In the genomic region with DNA sequence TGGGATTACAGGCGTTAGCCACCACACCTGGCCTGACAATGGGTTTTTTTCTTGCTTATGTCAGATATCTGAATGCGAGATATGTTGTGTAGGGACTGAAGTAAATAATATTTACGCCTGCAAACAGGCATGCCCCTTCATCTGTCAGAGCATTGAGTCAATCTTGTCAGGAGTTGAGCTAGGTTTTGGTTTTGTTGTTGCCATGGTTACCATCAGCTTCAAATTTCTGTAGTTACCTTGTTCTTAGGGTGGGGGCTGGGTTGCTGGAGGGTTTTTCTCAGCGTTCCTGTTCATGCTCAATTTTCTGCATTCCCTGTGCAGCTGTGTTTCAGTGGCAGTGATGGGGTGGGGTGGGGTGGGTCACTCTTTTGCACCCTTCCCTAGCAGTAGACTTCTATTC, we compare ENCODE assay signal across 22 cellular contexts. TPM values are rescaled to one million over a fixed set of nuclear protein-coding genes. Genes with fewer than 3 reads are reported as not detected.
A peak's percentile ranks its signal among the peaks of the same experiment; 100 is the strongest.
DNase-seq lines count a peak whose midpoint lies in the region; ATAC-seq, FAIRE-seq and TF ChIP-seq lines count a peak whose summit lies in the region.
"Had no signal": no experiment of that assay in that cellular context is flagged by ENCODE, and none has a peak within 500 bp of the region (broad histone marks: within the 10 kb centered on the region; RNA-seq: fewer than 3 reads in every experiment).

No MANE protein-coding gene starts in this region.

- H3K4me2 ChIP-seq in H1 (ENCODE audit: insufficient read depth in 1 of 2, low read depth in 2 of 2, low read length in 2 of 2): no peak overlapping the region; a peak in 1 of 4 replicates
- H3K4me2 ChIP-seq: A549, BLaER1 had no signal

- peak overlapping the region; percentile 32; the same call in 1 of the 2 replicates for H3K27ac ChIP-seq in H1 (ENCODE audit: low read depth, low read length)
- H3K27ac ChIP-seq: 22Rv1, A549, BLaER1, GM23248 had no signal

- H3K27me3 ChIP-seq in H1 (replicated peaks in 1 of 4; ENCODE audit: control insufficient read depth in 3 of 4, extremely low read depth in 1 of 4, insufficient read depth in 3 of 4, low read length in 3 of 4): no peaks in the 10 kb centered on the region
- H3K27me3 ChIP-seq: BLaER1 had no signal

- H4K20me1 ChIP-seq in H1 (replicated peaks in 1 of 2; ENCODE audit: control insufficient read depth in 1 of 2, insufficient read depth in 2 of 2, low read length in 2 of 2): peaks cover 2% of the 10 kb centered on the region in 2 experiments

- TF ChIP-seq POLR2A in H1 (IDR thresholded peaks at IDR 0.05; ENCODE audit: control extremely low read depth in 1 of 2, low read depth in 2 of 2, low read length in 2 of 2): no peak

- no peak overlapping the region for H3K4me3 Mint-ChIP-seq in naive thymus-derived CD8-positive, alpha-beta T cell
- H3K4me3 Mint-ChIP-seq in activated T-helper 2 cell treated with anti-CD3 and anti-CD28 coated beads, Interferon-gamma antibody, Interleukin-2, Interleukin-4, amounts not matched to agents 10 μg/mL and 5 μg/mL and 100 μg/mL, durations not matched to agents 14 hours and 24 hours and 36 hours (ENCODE audit: low read depth): no peak overlapping the region
- H3K4me3 Mint-ChIP-seq: CD14-positive monocyte; CD8-positive, alpha-beta T cell; HFFc6 had no signal

- TF ChIP-seq RAD21 in H1 (IDR thresholded peaks at IDR 0.05 in 1 of 2, conservative IDR thresholded peaks at IDR 0.05 in 1 of 2; ENCODE audit: low read depth in 2 of 2, low read length in 2 of 2): no peak

- H2BK120ac ChIP-seq in H1 (replicated peaks; ENCODE audit: low read depth, low read length): no peak overlapping the region

- H2BK12ac ChIP-seq in H1 (ENCODE audit: low read depth, low read length): no peak overlapping the region

- no peak overlapping the region for H4K91ac ChIP-seq in H1 (replicated peaks; ENCODE audit: insufficient read length, low read length)

- no peak overlapping the region for H2AFZ ChIP-seq in H1 (ENCODE audit: low read length)
- H2AFZ ChIP-seq: GM23248 had no signal

- peaks cover 5 to 84% (median 34%) of the 10 kb centered on the region in 3 donors for H3K36me3 Mint-ChIP-seq in naive thymus-derived CD8-positive, alpha-beta T cell
- H3K36me3 Mint-ChIP-seq in activated T-helper 2 cell treated with anti-CD3 and anti-CD28 coated beads, Interferon-gamma antibody, Interleukin-2, Interleukin-4, amounts not matched to agents 10 μg/mL and 5 μg/mL and 100 μg/mL, durations not matched to agents 14 hours and 24 hours and 36 hours (ENCODE audit: low read depth): peaks cover 64% of the 10 kb centered on the region

- TF ChIP-seq CTCF in H1 (IDR thresholded peaks at IDR 0.05; ENCODE audit: control extremely low read depth in 1 of 3, insufficient read depth in 1 of 3, low read depth in 1 of 3, low read length in 3 of 3): no peak

- H3K4ac ChIP-seq in H1 (replicated peaks; ENCODE audit: insufficient read length, low read depth, low read length): no peak overlapping the region

- no peaks in the 10 kb centered on the region for H3K23me2 ChIP-seq in H1 (ENCODE audit: low read depth, low read length)

- H3K23ac ChIP-seq in H1 (ENCODE audit: insufficient read length): no peak overlapping the region

- WGBS in H1 (ENCODE audit: extremely low coverage in 1 of 2, insufficient coverage in 1 of 2, insufficient read length in 1 of 2, insufficient replicate concordance in 2 of 2, low coverage in 1 of 2, low lambda C conversion rate in 2 of 2, missing lambda C conversion rate in 1 of 2), 2 experiments: 88% methylated on average over 4 of the region's 4 CpGs; no CpG with 5 or more reads in 1 of the 2 experiments

- H3K4me1 Mint-ChIP-seq in naive thymus-derived CD8-positive, alpha-beta T cell: peaks cover 11 to 34% (median 27%) of the 10 kb centered on the region in 4 donors
- peaks cover 16% of the 10 kb centered on the region for H3K4me1 Mint-ChIP-seq in activated T-helper 2 cell treated with anti-CD3 and anti-CD28 coated beads, Interferon-gamma antibody, Interleukin-2, Interleukin-4, amounts not matched to agents 10 μg/mL and 5 μg/mL and 100 μg/mL, durations not matched to agents 14 hours and 24 hours and 36 hours (ENCODE audit: low read depth)

- TF ChIP-seq EP300 in H1 (IDR thresholded peaks at IDR 0.05; ENCODE audit: borderline replicate concordance in 1 of 2, low read depth in 2 of 2, low read length in 2 of 2): no peak

- H2BK20ac ChIP-seq in H1 (ENCODE audit: low read length): no peak overlapping the region

- H2BK15ac ChIP-seq in H1 (ENCODE audit: low read length): no peak overlapping the region

- no peak overlapping the region for H4K5ac ChIP-seq in H1 (ENCODE audit: insufficient read length, low read depth, low read length)

- no peaks in the 10 kb centered on the region for H3K9me3 Mint-ChIP-seq in naive thymus-derived CD8-positive, alpha-beta T cell
- H3K9me3 Mint-ChIP-seq in activated T-helper 2 cell treated with anti-CD3 and anti-CD28 coated beads, Interferon-gamma antibody, Interleukin-2, Interleukin-4, amounts not matched to agents 10 μg/mL and 5 μg/mL and 100 μg/mL, durations not matched to agents 14 hours and 24 hours and 36 hours: no peaks in the 10 kb centered on the region
- H3K9me3 Mint-ChIP-seq: CD8-positive, alpha-beta T cell; HFFc6 had no signal

- no peak for FAIRE-seq in H1 (lab: Jason Lieb, UNC)
- FAIRE-seq: A549, GM12891, GM19239 had no signal

- H3K27ac Mint-ChIP-seq in naive thymus-derived CD8-positive, alpha-beta T cell: peak overlapping the region in 2 of 10 donors; percentile 61 to 85
- H3K27ac Mint-ChIP-seq in activated T-helper 2 cell treated with anti-CD3 and anti-CD28 coated beads, Interferon-gamma antibody, Interleukin-2, Interleukin-4, amounts not matched to agents 10 μg/mL and 5 μg/mL and 100 μg/mL, durations not matched to agents 14 hours and 24 hours and 36 hours: no peak overlapping the region
- H3K27ac Mint-ChIP-seq: CD8-positive, alpha-beta T cell; HFFc6 had no signal

- peaks cover 0 to 5% (median 4%) of the 10 kb centered on the region in 4 experiments; a peak in 3 of 7 replicates for H3K4me1 ChIP-seq in H1 (replicated peaks in 1 of 4; ENCODE audit: control insufficient read depth in 3 of 4, insufficient read depth in 4 of 4, low read length in 3 of 4)
- H3K4me1 ChIP-seq: BLaER1 had no signal

- H3K14ac ChIP-seq in H1 (ENCODE audit: insufficient read length): no peak overlapping the region

- no peaks in the 10 kb centered on the region for H3K79me1 ChIP-seq in H1 (ENCODE audit: low read depth, low read length)

- no peak overlapping the region for H3K18ac ChIP-seq in H1 (ENCODE audit: extremely low read depth, low read length)

- H3K79me2 ChIP-seq in H1 (ENCODE audit: control insufficient read depth in 1 of 2, insufficient read depth in 2 of 2, low read length in 2 of 2): peaks cover 0 to 19% of the 10 kb centered on the region in 2 experiments; a peak in 2 of 4 replicates

- peak; percentile 0 for DNase-seq in NCI-H2227 treated with DMSO at 0.1 percent for 48 hours (lab: John Stamatoyannopoulos, UW)
- DNase-seq in NCI-H2227 (lab: John Stamatoyannopoulos, UW; ENCODE audit: unreplicated experiment): no peak
- peak; percentile 5 for DNase-seq in M059J (ENCODE audit: low read depth)
- no peak for DNase-seq in H1 (ENCODE audit: low read depth in 1 of 2, low spot score in 2 of 2)
- DNase-seq in naive thymus-derived CD8-positive, alpha-beta T cell: peak in 2 of 10 donors; percentile 25 to 28
- no peak for DNase-seq in activated T-helper 2 cell treated with anti-CD3 and anti-CD28 coated beads, Interferon-gamma antibody, Interleukin-2, Interleukin-4, amounts not matched to agents 10 μg/mL and 5 μg/mL and 100 μg/mL, durations not matched to agents 14 hours and 24 hours and 36 hours (ENCODE audit: low spot score)
- DNase-seq in HuH-7.5 (ENCODE audit: low spot score): no peak
- no peak for DNase-seq in AML-193 (lab: John Stamatoyannopoulos, UW)
- DNase-seq: Calu3; CD8-positive, alpha-beta T cell; DMS53; DND-41; EL; GM23248; HFFc6 had no signal

- ATAC-seq in naive thymus-derived CD8-positive, alpha-beta T cell: peak; percentile 20 to 46
- ATAC-seq: A549; CD8-positive, alpha-beta T cell; HCT116 had no signal

- peaks cover 0 to 22% (median 1%) of the 10 kb centered on the region in 4 experiments; a peak in 3 of 8 replicates for H3K36me3 ChIP-seq in H1 (ENCODE audit: control insufficient read depth in 2 of 4, insufficient read depth in 4 of 4, low read length in 3 of 4)

- H2AK5ac ChIP-seq in H1 (ENCODE audit: low read depth, low read length): no peak overlapping the region

- H3K27me3 Mint-ChIP-seq in naive thymus-derived CD8-positive, alpha-beta T cell: no peaks in the 10 kb centered on the region
- no peaks in the 10 kb centered on the region for H3K27me3 Mint-ChIP-seq in activated T-helper 2 cell treated with anti-CD3 and anti-CD28 coated beads, Interferon-gamma antibody, Interleukin-2, Interleukin-4, amounts not matched to agents 10 μg/mL and 5 μg/mL and 100 μg/mL, durations not matched to agents 14 hours and 24 hours and 36 hours (ENCODE audit: low read depth)

- H3K9me3 ChIP-seq in H1 (ENCODE audit: insufficient read depth in 2 of 2, low read depth in 1 of 2, low read length in 1 of 2): no peaks in the 10 kb centered on the region
- H3K9me3 ChIP-seq: A549, BLaER1 had no signal

- H3K9ac ChIP-seq in H1 (replicated peaks in 1 of 4; ENCODE audit: extremely low read depth in 1 of 4, low read depth in 3 of 4, low read length in 3 of 4): no peak overlapping the region
- H3K9ac ChIP-seq: BLaER1, GM23248 had no signal

- CTCF ChIA-PET in H1 (lab: Charles Lee; ENCODE audit: partially characterized antibody): interaction anchor here (0.6 to 1.6 kb wide), 2 partner anchors 18 to 344 kb away, joined by 3 read pairs; no protein-coding TSS in a partner anchor

- H3K56ac ChIP-seq in H1 (replicated peaks; ENCODE audit: insufficient read length, low read depth, low read length): no peak overlapping the region

- no peak overlapping the region for H4K8ac ChIP-seq in H1 (ENCODE audit: extremely low read depth, insufficient read depth, low read length)

- no peak overlapping the region for H3K4me3 ChIP-seq in H1 (ENCODE audit: extremely low read depth in 1 of 4, insufficient read depth in 2 of 4, low read depth in 3 of 4, low read length in 4 of 4)
- H3K4me3 ChIP-seq: A549, BLaER1, GM23248 had no signal

- POLR2A ChIA-PET in H1 (lab: Charles Lee; ENCODE audit: partially characterized antibody): interaction anchor here (0.7 to 2.6 kb wide), 3 partner anchors 10 to 27 kb away, joined by 3 to 9 read pairs (median 4); partner anchors contain the start of gene MRPL1
- POLR2A ChIA-PET in naive thymus-derived CD8-positive, alpha-beta T cell (lab: Charles Lee): interaction anchor here (0.6 kb wide), 1 partner anchor 59 kb away, joined by 5 read pairs; no protein-coding TSS in a partner anchor

- intact Hi-C loops in activated T-helper 2 cell treated with anti-CD3 and anti-CD28 coated beads, Interferon-gamma antibody, Interleukin-2, Interleukin-4, amounts not matched to agents 10 μg/mL and 5 μg/mL and 100 μg/mL, durations not matched to agents 14 hours and 24 hours and 36 hours (cut with micrococcal nuclease): no loop called here

- H2BK5ac ChIP-seq in H1 (ENCODE audit: low read depth, low read length): no peak overlapping the region; the same call in 1 of the 2 replicates

RNA-seq across cellular contexts. Expression of gene MRPL1, which starts 14.5 kb away (rescaled TPM):
- 20.7 and 23.0 TPM in 2 replicates for total RNA-seq in M059J (2014; rRNA removed; shearing (Covaris generic))
- 37.0 and 39.1 TPM in 2 replicates for total RNA-seq in H1 (2021; fragmentation: NEBNext Ultra II Directional; extraction: Animal tissue kit (Norgen Biotek cat#: 25700))
- polyA plus RNA-seq in H1 (2011; rRNA removed): 4.9 and 9.6 TPM in 2 replicates
- 20.5 TPM for polyA plus RNA-seq in H1 (2011; cell fraction: cytosol; rRNA removed)
- polyA plus RNA-seq in H1 (2011; cell fraction: nucleus; rRNA removed): 3.0 TPM
- 14.5 to 31.7 TPM (median 17.7 TPM) in 4 replicates for polyA plus RNA-seq in H1 (2012, experiment 1 of 2)
- polyA plus RNA-seq in H1 (2012, experiment 2 of 2): 4.7 TPM
- 73.1 TPM for polyA plus RNA-seq in H1 (2013, experiment 1 of 2)
- 73.0 TPM for polyA plus RNA-seq in H1 (2013, experiment 2 of 2)
- polyA minus RNA-seq in H1 (2011; rRNA and poly(A)+ RNA removed): 5.9 and 6.1 TPM in 2 replicates
- polyA minus RNA-seq in H1 (2011; cell fraction: cytosol; rRNA and poly(A)+ RNA removed): 4.5 TPM
- 15.6 TPM for polyA minus RNA-seq in H1 (2011; cell fraction: nucleus; rRNA and poly(A)+ RNA removed)
- 10 to 100 TPM; 27.0 to 28.7 TPM for total RNA-seq in naive thymus-derived CD8-positive, alpha-beta T cell
- polyA plus RNA-seq in naive thymus-derived CD8-positive, alpha-beta T cell: 10 to 100 TPM; 35.6 to 37.9 (median 37.1) TPM
- 50.6 and 60.3 TPM in 2 replicates for total RNA-seq in activated T-helper 2 cell treated with anti-CD3 and anti-CD28 coated beads, Interferon-gamma antibody, Interleukin-2, Interleukin-4, amounts not matched to agents 10 μg/mL and 5 μg/mL and 100 μg/mL, durations not matched to agents 14 hours and 24 hours and 36 hours

RNA-seq across cellular contexts. Expression of gene CNOT6L, which starts 58.0 kb away (rescaled TPM):
- 5.8 and 8.1 TPM in 2 replicates for total RNA-seq in M059J (2014; rRNA removed; shearing (Covaris generic))
- total RNA-seq in H1 (2021; fragmentation: NEBNext Ultra II Directional; extraction: Animal tissue kit (Norgen Biotek cat#: 25700)): 21.9 and 22.4 TPM in 2 replicates
- polyA plus RNA-seq in H1 (2011; rRNA removed): 1.3 and 2.0 TPM in 2 replicates
- polyA plus RNA-seq in H1 (2011; cell fraction: cytosol; rRNA removed): 2.0 TPM
- polyA plus RNA-seq in H1 (2011; cell fraction: nucleus; rRNA removed): 2.2 TPM
- 4.0 to 8.8 TPM (median 5.3 TPM) in 4 replicates for polyA plus RNA-seq in H1 (2012, experiment 1 of 2)
- polyA plus RNA-seq in H1 (2012, experiment 2 of 2): 0.52 TPM
- 4.1 TPM for polyA plus RNA-seq in H1 (2013, experiment 1 of 2)
- 3.9 TPM for polyA plus RNA-seq in H1 (2013, experiment 2 of 2)
- 19.9 and 22.2 TPM in 2 replicates for polyA minus RNA-seq in H1 (2011; rRNA and poly(A)+ RNA removed)
- polyA minus RNA-seq in H1 (2011; cell fraction: cytosol; rRNA and poly(A)+ RNA removed): 15.3 TPM
- polyA minus RNA-seq in H1 (2011; cell fraction: nucleus; rRNA and poly(A)+ RNA removed): 11.5 TPM
- 100 to 1,000 TPM; 227 to 231 TPM for total RNA-seq in naive thymus-derived CD8-positive, alpha-beta T cell
- polyA plus RNA-seq in naive thymus-derived CD8-positive, alpha-beta T cell: 10 to 100 TPM; 58.3 to 61.5 (median 60.2) TPM
- 94.8 and 105 TPM in 2 replicates for total RNA-seq in activated T-helper 2 cell treated with anti-CD3 and anti-CD28 coated beads, Interferon-gamma antibody, Interleukin-2, Interleukin-4, amounts not matched to agents 10 μg/mL and 5 μg/mL and 100 μg/mL, durations not matched to agents 14 hours and 24 hours and 36 hours

Comparison
In these comparisons a context has a peak if more than half of its experiments do, and no peak if none do; other contexts are left out.
1. DNase-seq: peak in NCI-H2227 treated with DMSO at 0.1 percent for 48 hours (single experiment) and M059J (single experiment); none in NCI-H2227 (single experiment), H1 (0 of 2), activated T-helper 2 cell treated with anti-CD3 and anti-CD28 coated beads, Interferon-gamma antibody, Interleukin-2, Interleukin-4, amounts not matched to agents 10 μg/mL and 5 μg/mL and 100 μg/mL, durations not matched to agents 14 hours and 24 hours and 36 hours (single experiment), HuH-7.5 (single experiment) and AML-193 (0 of 2).